In the genomic region with DNA sequence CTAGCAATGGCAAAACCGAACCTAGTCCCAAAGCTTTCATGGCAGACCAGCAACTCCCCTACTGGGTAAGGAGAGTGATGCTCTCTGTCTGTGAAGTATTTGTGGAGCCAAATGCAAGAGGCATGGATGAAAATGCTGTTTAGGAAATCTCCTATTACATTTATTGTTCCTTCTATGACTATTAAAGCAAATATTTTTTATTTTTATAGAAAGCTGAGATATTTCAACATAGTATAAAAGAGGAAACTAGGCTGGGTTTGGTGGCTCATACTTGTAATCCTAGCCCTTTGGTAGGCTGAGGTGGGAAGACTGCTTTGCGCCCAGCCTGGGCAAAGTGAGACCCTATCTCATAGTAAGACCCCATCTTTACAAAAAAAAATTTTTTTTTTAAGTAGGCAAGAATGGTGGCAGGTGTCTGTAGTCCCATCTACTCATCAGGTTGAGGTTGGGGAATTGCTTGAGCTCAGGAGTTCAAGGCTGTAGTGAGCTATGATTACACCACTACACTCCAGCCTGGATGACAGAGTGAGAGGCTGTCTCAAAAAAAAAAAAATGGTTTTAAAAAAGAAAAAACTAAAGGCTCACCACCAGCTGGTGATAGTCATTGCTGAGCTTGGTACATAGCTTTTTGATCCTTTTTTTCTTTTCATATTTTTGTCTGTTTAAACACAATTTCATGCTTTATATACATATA, we compare ENCODE assay signal across 21 cellular contexts. TPM values are rescaled to one million over a fixed set of nuclear protein-coding genes. Genes with fewer than 3 reads are reported as not detected.
DNase-seq lines count a peak whose midpoint lies in the region; ATAC-seq and TF ChIP-seq lines count a peak whose summit lies in the region.
"Had no signal": no experiment of that assay in that cellular context is flagged by ENCODE, and none has a peak within 500 bp of the region (broad histone marks: within the 10 kb centered on the region; RNA-seq: fewer than 3 reads in every experiment).

No MANE protein-coding gene starts in this region.

- no peak overlapping the region for H3K4me3 ChIP-seq in GM23248
- no peak overlapping the region for H3K4me3 ChIP-seq in PC-3 (ENCODE audit: low read length)
- no peak overlapping the region for H3K4me3 ChIP-seq in fibroblast of villous mesenchyme (ENCODE audit: low read depth, low read length)
- no peak overlapping the region for H3K4me3 ChIP-seq in thoracic aorta
- no peak overlapping the region for H3K4me3 ChIP-seq in GM23338
- H3K4me3 ChIP-seq: tibial artery had no signal

- POLR2A ChIA-PET in PC-3 (lab: Charles Lee; ENCODE audit: unreplicated experiment) = interaction anchor here (0.7 kb wide), 1 partner anchor 76 kb away, joined by 10 read pairs; no protein-coding TSS in a partner anchor

- CTCF ChIA-PET in PC-3 (lab: Charles Lee) = no interaction called here

- no peak overlapping the region for H3K4me3 Mint-ChIP-seq in GM23338
- H3K4me3 Mint-ChIP-seq: B cell, nephron had no signal

- BruUV-seq in PC-3 (replicated peaks; lab: Mats Ljungman, UMichigan) = no TSS peak

- TF ChIP-seq CTCF in PC-3 (conservative IDR thresholded peaks at IDR 0.05; ENCODE audit: low read depth, low read length) (no peak), fibroblast of villous mesenchyme (IDR thresholded peaks at IDR 0.05; ENCODE audit: insufficient read depth, low read depth, low read length) (no peak), thoracic aorta (IDR thresholded peaks at IDR 0.05) (no peak), GM23338 (conservative IDR thresholded peaks at IDR 0.05; ENCODE audit: low read depth in 2 of 2) (no peak)

- no peaks in the 10 kb centered on the region for H3K9me3 ChIP-seq in GM23248 (ENCODE audit: low read depth)
- H3K9me3 ChIP-seq in PC-3 (ENCODE audit: low read length) = no peaks in the 10 kb centered on the region
- no peaks in the 10 kb centered on the region for H3K9me3 ChIP-seq in thoracic aorta
- H3K9me3 ChIP-seq: Caco-2, tibial artery had no signal

- H3K4me1 Mint-ChIP-seq in GM23338 = no peaks in the 10 kb centered on the region
- H3K4me1 Mint-ChIP-seq: B cell had no signal

- H4K20me1 ChIP-seq in GM23248 (ENCODE audit: insufficient read depth) (no peaks in the 10 kb centered on the region), PC-3 (ENCODE audit: low read length) (no peaks in the 10 kb centered on the region), GM23338 (replicated peaks; ENCODE audit: insufficient read depth) (no peaks in the 10 kb centered on the region)

- peak; percentile 64 for DNase-seq in GM23248
- DNase-seq in PC-3 = peak; percentile 45
- peak; percentile 25 for DNase-seq in fibroblast of villous mesenchyme (ENCODE audit: low read depth)
- no peak for DNase-seq in thoracic aorta (ENCODE audit: low spot score)
- no peak for DNase-seq in NCI-H1417 (lab: John Stamatoyannopoulos, UW)
- no peak for DNase-seq in NCI-H526 treated with DMSO at 0.1 percent for 48 hours (lab: John Stamatoyannopoulos, UW)
- no peak for DNase-seq in GM23338 (ENCODE audit: low spot score)
- DNase-seq: activated CD4-positive, alpha-beta T cell treated with anti-CD3 and anti-CD28 coated beads, Interleukin-2, amount 50 U/mL, for 1 hour; activated gamma-delta T cell; Caco-2; NCI-H146; NCI-H2171; SIG-M5; stimulated activated CD4-positive, alpha-beta T cell treated with anti-CD3 and anti-CD28 coated beads, Interleukin-1b, Interleukin-23, amount 100 ng/mL, for 48 hours; stimulated activated naive CD4-positive, alpha-beta T cell treated with Interleukin-2 at 50 U/mL for 16 hours; tibial artery had no signal

- H3K4me1 ChIP-seq in GM23248 (ENCODE audit: insufficient read depth) (peaks cover 14% of the 10 kb centered on the region; the same call in 1 of the 2 replicates), PC-3 (ENCODE audit: insufficient read depth, low read length) (peaks cover 11% of the 10 kb centered on the region), thoracic aorta (ENCODE audit: control insufficient read depth in 1 of 2, low read depth in 2 of 2) (no peaks in the 10 kb centered on the region), GM23338 (ENCODE audit: insufficient read depth) (no peaks in the 10 kb centered on the region)
- H3K4me1 ChIP-seq: Caco-2, tibial artery had no signal

- in situ Hi-C loops in GM23248 (cut with MboI) = no loop called here

- no peaks in the 10 kb centered on the region for H3K27me3 ChIP-seq in GM23248 (replicated peaks; ENCODE audit: insufficient read depth)
- no peaks in the 10 kb centered on the region for H3K27me3 ChIP-seq in PC-3 (ENCODE audit: low read length)
- H3K27me3 ChIP-seq in thoracic aorta (replicated peaks; ENCODE audit: insufficient read depth) = no peaks in the 10 kb centered on the region
- H3K27me3 ChIP-seq in GM23338 (ENCODE audit: insufficient read depth) = no peaks in the 10 kb centered on the region
- H3K27me3 ChIP-seq: tibial artery had no signal

- H3K4me2 ChIP-seq in GM23248 (ENCODE audit: unreplicated experiment) = peak overlapping the region; percentile 41
- H3K4me2 ChIP-seq in PC-3 (ENCODE audit: low read length) = no peak overlapping the region
- H3K4me2 ChIP-seq in GM23338 = no peak overlapping the region

- no peak overlapping the region for H2AFZ ChIP-seq in GM23248
- no peak overlapping the region for H2AFZ ChIP-seq in PC-3 (ENCODE audit: low read length)
- no peak overlapping the region for H2AFZ ChIP-seq in GM23338

- H3K27me3 Mint-ChIP-seq in GM23338 (ENCODE audit: insufficient read depth, low read depth, poor library complexity) = no peaks in the 10 kb centered on the region
- H3K27me3 Mint-ChIP-seq: B cell had no signal

- H3K79me2 ChIP-seq in GM23248 (ENCODE audit: insufficient read depth) = no peaks in the 10 kb centered on the region
- no peaks in the 10 kb centered on the region for H3K79me2 ChIP-seq in PC-3 (ENCODE audit: low read length)
- no peaks in the 10 kb centered on the region for H3K79me2 ChIP-seq in GM23338 (replicated peaks; ENCODE audit: insufficient read depth)

- no peak overlapping the region; the same call in 1 of the 2 replicates for H3K9ac ChIP-seq in GM23248
- H3K9ac ChIP-seq in PC-3 (ENCODE audit: low read length) = no peak overlapping the region

- peaks cover 43% of the 10 kb centered on the region for H3K36me3 Mint-ChIP-seq in GM23338 (ENCODE audit: low read depth)

- peak; percentile 96 for ATAC-seq in PC-3
- ATAC-seq in thoracic aorta (ENCODE audit: insufficient number of reproducible peaks, low FRiP score, low read depth) = peak; percentile 65
- no peak for ATAC-seq in GM23338
- ATAC-seq: HCT116, sciatic nerve had no signal

- peaks cover 16% of the 10 kb centered on the region for H3K36me3 ChIP-seq in GM23248 (ENCODE audit: low read depth)
- peaks cover 21% of the 10 kb centered on the region for H3K36me3 ChIP-seq in PC-3 (ENCODE audit: low read depth, low read length)
- peaks cover 21% of the 10 kb centered on the region for H3K36me3 ChIP-seq in thoracic aorta
- H3K36me3 ChIP-seq in GM23338 (ENCODE audit: insufficient read depth) = peaks cover 30% of the 10 kb centered on the region

- no peaks in the 10 kb centered on the region for H3K9me2 ChIP-seq in GM23248 (ENCODE audit: insufficient read depth)
- H3K9me2 ChIP-seq in PC-3 (replicated peaks; ENCODE audit: low read length) = no peaks in the 10 kb centered on the region
- no peaks in the 10 kb centered on the region for H3K9me2 ChIP-seq in GM23338 (ENCODE audit: insufficient read depth)

- H3K27ac Mint-ChIP-seq in GM23338 = no peak overlapping the region
- H3K27ac Mint-ChIP-seq: B cell, nephron had no signal

- peak overlapping the region; percentile 63 for H3K27ac ChIP-seq in GM23248
- peak overlapping the region; percentile 38 for H3K27ac ChIP-seq in PC-3 (ENCODE audit: low read length)
- no peak overlapping the region for H3K27ac ChIP-seq in thoracic aorta
- no peak overlapping the region for H3K27ac ChIP-seq in GM23338 (ENCODE audit: low read depth)
- H3K27ac ChIP-seq: tibial artery, VCaP had no signal

- intact Hi-C loops in PC-3 (cut with micrococcal nuclease) = no loop called here

- H3F3A ChIP-seq in GM23248 (ENCODE audit: insufficient read depth) = no peaks in the 10 kb centered on the region
- no peaks in the 10 kb centered on the region for H3F3A ChIP-seq in PC-3 (ENCODE audit: low read length, unreplicated experiment)
- no peaks in the 10 kb centered on the region for H3F3A ChIP-seq in GM23338 (replicated peaks; ENCODE audit: low read depth)

- peaks cover 13% of the 10 kb centered on the region for H3K9me3 Mint-ChIP-seq in GM23338

- 99 to 100% methylated on average over 2 of the region's 2 CpGs for WGBS in GM23248 (ENCODE audit: low coverage in 1 of 2, low lambda C conversion rate in 2 of 2, missing lambda C conversion rate in 2 of 2), 2 experiments

TF ChIP-seq in GM23338, 12 proteins besides CTCF, POLR2A, EP300 and RAD21 (continues in another document):
- TF ChIP-seq STAT1 (IDR thresholded peaks at IDR 0.05; ENCODE audit: unreplicated experiment) (no peak), ZNF331 (CRISPR knock-in tag; IDR thresholded peaks at IDR 0.05; ENCODE audit: low read depth) (no peak), CREB1 (CRISPR knock-in tag; IDR thresholded peaks at IDR 0.05; ENCODE audit: low read depth) (no peak), ZNF114 (CRISPR knock-in tag; IDR thresholded peaks at IDR 0.05) (no peak)

RNA-seq across cellular contexts. Expression of a gene that starts 11.2 kb away (rescaled TPM):
- total RNA-seq in GM23248 (2014; rRNA removed; shearing (Covaris generic)) = 13.2 and 16.0 TPM in 2 replicates
- polyA plus RNA-seq in GM23248 (2016; fragmentation: Nextera tagmentation; extraction: Ambion mirVana) (9.0 and 10.2 TPM in 2 replicates), GM23338 (2016; fragmentation: Nextera tagmentation; extraction: Ambion mirVana) (2.2 and 3.8 TPM in 2 replicates)
- total RNA-seq in PC-3 (2014; rRNA removed) (25.0 and 31.1 TPM in 2 replicates), fibroblast of villous mesenchyme (14.2 and 17.3 TPM in 2 replicates), thoracic aorta (10 to 100 TPM; 10.3 TPM)
- total RNA-seq in GM23338 (2014; rRNA removed; shearing (Covaris generic)) = 6.9 and 9.0 TPM in 2 replicates

RNA-seq across cellular contexts. Expression of a gene that starts 11.6 kb away (rescaled TPM):
- 14.8 and 22.6 TPM in 2 replicates for total RNA-seq in GM23248 (2014; rRNA removed; shearing (Covaris generic))
- polyA plus RNA-seq in GM23248 (2016; fragmentation: Nextera tagmentation; extraction: Ambion mirVana) (22.6 and 23.5 TPM in 2 replicates), GM23338 (2016; fragmentation: Nextera tagmentation; extraction: Ambion mirVana) (15.5 and 19.5 TPM in 2 replicates)
- total RNA-seq in PC-3 (2014; rRNA removed) (17.5 and 19.8 TPM in 2 replicates), fibroblast of villous mesenchyme (8.4 and 16.4 TPM in 2 replicates), thoracic aorta (1 to 10 TPM; 5.0 to 5.5 TPM)
- total RNA-seq in GM23338 (2014; rRNA removed; shearing (Covaris generic)) = 17.5 and 21.6 TPM in 2 replicates

RNA-seq across cellular contexts. Expression of a gene that starts 44.0 kb away (rescaled TPM):
- 2.5 and 3.2 TPM in 2 replicates for total RNA-seq in GM23248 (2014; rRNA removed; shearing (Covaris generic))
- polyA plus RNA-seq in GM23248 (2016; fragmentation: Nextera tagmentation; extraction: Ambion mirVana) (3.1 and 3.7 TPM in 2 replicates), GM23338 (2016; fragmentation: Nextera tagmentation; extraction: Ambion mirVana) (1.1 and 1.2 TPM in 2 replicates)
- total RNA-seq in PC-3 (2014; rRNA removed) (0.81 and 1.3 TPM in 2 replicates), fibroblast of villous mesenchyme (1.7 and 2.6 TPM in 2 replicates), thoracic aorta (1 to 10 TPM in 1 of 2 donors, under 1 TPM in 1; 0.85 to 1.2 TPM)
- total RNA-seq in GM23338 (2014; rRNA removed; shearing (Covaris generic)) = 1.0 and 1.1 TPM in 2 replicates

Comparison
In these comparisons a context has a peak if more than half of its experiments do, and no peak if none do; other contexts are left out.
1. DNase-seq: peak in GM23248 (single experiment), PC-3 (single experiment) and fibroblast of villous mesenchyme (single experiment); none in thoracic aorta (single experiment), NCI-H1417 (0 of 3), NCI-H526 treated with DMSO at 0.1 percent for 48 hours (single experiment) and GM23338 (single experiment).
2. H3K27ac ChIP-seq: peak in GM23248 (single experiment) and PC-3 (single experiment); none in thoracic aorta (0 of 2) and GM23338 (single experiment).